Comparison of ENCODE assay signal across 8 cellular contexts in the genomic region with DNA sequence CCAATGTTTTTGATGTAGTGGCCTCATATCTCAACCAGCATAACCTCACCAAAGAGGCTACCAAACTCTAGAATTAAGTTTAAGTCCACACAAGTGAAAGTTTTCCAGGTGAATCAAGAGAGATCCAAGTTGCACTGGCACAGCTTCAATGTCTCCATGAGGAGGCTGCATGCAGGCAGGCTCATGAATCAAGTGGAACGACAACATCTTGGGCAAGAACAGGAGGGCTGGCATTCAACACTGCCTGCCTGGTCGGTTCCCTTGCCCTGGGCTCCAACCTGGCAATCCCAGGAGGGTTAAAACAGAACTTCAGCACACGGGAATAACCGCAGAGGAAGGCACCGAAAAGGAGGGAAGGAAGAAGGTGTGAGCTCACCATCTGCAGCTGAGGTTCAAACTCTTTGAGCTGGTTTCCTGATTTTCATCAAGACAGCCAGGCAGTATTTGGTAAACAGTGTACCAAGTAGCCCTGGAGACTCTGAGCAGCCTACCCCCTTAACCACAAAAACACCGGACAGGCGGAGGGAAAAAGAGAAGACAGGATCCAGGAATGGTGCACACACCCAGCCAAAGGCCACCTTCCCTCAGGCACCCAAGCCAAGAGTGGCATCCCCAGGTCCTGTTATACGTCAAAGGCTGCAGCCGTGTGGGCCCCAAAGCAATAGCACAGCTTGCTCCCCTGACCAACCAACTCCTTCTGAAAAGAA. TPM values are rescaled to one million over a fixed set of nuclear protein-coding genes. Genes with fewer than 3 reads are reported as not detected.
DNase-seq lines count a peak whose midpoint lies in the region; ATAC-seq and TF ChIP-seq lines count a peak whose summit lies in the region.

No MANE protein-coding gene starts in this region.

- 6 to 9% methylated on average over 9 of the region's 9 CpGs for WGBS in aorta, 2 donors

- H3K9me3 Mint-ChIP-seq in memory B cell, result no peaks in the 10 kb centered on the region

- peak overlapping the region in 1 of 2 donors; percentile 78 for H3K27ac ChIP-seq in right atrium auricular region
- peak overlapping the region in 1 of 2 donors; percentile 21 for H3K27ac ChIP-seq in aorta (ENCODE audit: low read depth in 1 of 2, low read length in 2 of 2)

- H3K27me3 ChIP-seq in right atrium auricular region, result no peaks in the 10 kb centered on the region
- no peaks in the 10 kb centered on the region for H3K27me3 ChIP-seq in aorta (ENCODE audit: control insufficient read depth in 1 of 2, insufficient read depth in 2 of 2, low read length in 1 of 2)

- no peak for DNase-seq in right atrium auricular region (ENCODE audit: low spot score)
- DNase-seq in Right ventricle myocardium inferior (ENCODE audit: missing footprints), result no peak
- no peak for DNase-seq in astrocyte of the cerebellum (ENCODE audit: low read depth)
- peak in 1 of 2 donors; percentile 22 for DNase-seq in memory B cell (ENCODE audit: low spot score in 2 of 2)
- DNase-seq in aorta, result no peak
- DNase-seq in iPS-NIHi11 (ENCODE audit: low spot score), result no peak

- H3K9me3 ChIP-seq in right atrium auricular region, result no peaks in the 10 kb centered on the region
- no peaks in the 10 kb centered on the region for H3K9me3 ChIP-seq in aorta (ENCODE audit: control insufficient read depth, low read length)

- in situ Hi-C loops in astrocyte of the cerebellum (cut with HindIII; ENCODE audit: low sequenced_read_pairs), result no loop called here

- ATAC-seq in Right ventricle myocardium inferior (no peak), memory B cell (ENCODE audit: low read depth) (no peak), aorta (ENCODE audit: low FRiP score) (no peak), GM18502 (IDR thresholded peaks at IDR 0.05; ENCODE audit: poor library complexity, unreplicated experiment) (no peak), GM18868 (IDR thresholded peaks at IDR 0.05; ENCODE audit: unreplicated experiment) (no peak)

- peak overlapping the region; percentile 96 for H3K27ac Mint-ChIP-seq in memory B cell

- H3K4me3 ChIP-seq in right atrium auricular region, result peak overlapping the region; percentile 84 to 90
- peak overlapping the region; percentile 80 for H3K4me3 ChIP-seq in astrocyte of the cerebellum (ENCODE audit: low read depth, low read length)
- H3K4me3 ChIP-seq in aorta (ENCODE audit: low read length in 2 of 2), result peak overlapping the region; percentile 64 to 94

- intact Hi-C loops in Right ventricle myocardium inferior (cut with DNase I) (loop anchor here (10.0 kb wide), 1 partner anchor 49 kb away; no protein-coding TSS in a partner anchor), aorta (cut with DNase I) (loop anchor here in 1 of 2 donors (5.0 to 10.0 kb wide), 2 partner anchors 81 to 109 kb away; no protein-coding TSS in a partner anchor)

- no peaks in the 10 kb centered on the region for H3K36me3 Mint-ChIP-seq in memory B cell

- TF ChIP-seq CTCF in right atrium auricular region (IDR thresholded peaks at IDR 0.05) (no peak), astrocyte of the cerebellum (IDR thresholded peaks at IDR 0.05; ENCODE audit: low read depth, low read length, missing control alignments) (no peak)

- no peaks in the 10 kb centered on the region for H3K36me3 ChIP-seq in right atrium auricular region
- no peaks in the 10 kb centered on the region for H3K36me3 ChIP-seq in aorta (ENCODE audit: control insufficient read depth in 1 of 2, insufficient read depth in 2 of 2, low read length in 1 of 2)

- peaks cover 25% of the 10 kb centered on the region for H3K4me1 Mint-ChIP-seq in memory B cell

- peaks cover 0 to 37% of the 10 kb centered on the region in 2 donors for H3K4me1 ChIP-seq in right atrium auricular region
- no peaks in the 10 kb centered on the region for H3K4me1 ChIP-seq in aorta (ENCODE audit: control insufficient read depth in 1 of 2, insufficient read depth in 2 of 2, low read length in 2 of 2)

- H3K4me3 Mint-ChIP-seq in memory B cell, result peak overlapping the region; percentile 99

- H3K27me3 Mint-ChIP-seq in memory B cell, result no peaks in the 10 kb centered on the region

RNA-seq across cellular contexts. Expression of gene PACSIN2, which starts 1.4 kb away (rescaled TPM):
- total RNA-seq in right atrium auricular region (10 to 100 TPM; 66.3 to 89.8 TPM), Right ventricle myocardium inferior (64.9 TPM), aorta (100 to 1,000 TPM in 1 of 2 donors, 10 to 100 TPM in 1; 59.1 to 127 TPM)
- polyA plus RNA-seq in aorta, result 100 to 1,000 TPM in 1 of 2 donors, 10 to 100 TPM in 1; 50.5 to 110 TPM
